In the genomic region with DNA sequence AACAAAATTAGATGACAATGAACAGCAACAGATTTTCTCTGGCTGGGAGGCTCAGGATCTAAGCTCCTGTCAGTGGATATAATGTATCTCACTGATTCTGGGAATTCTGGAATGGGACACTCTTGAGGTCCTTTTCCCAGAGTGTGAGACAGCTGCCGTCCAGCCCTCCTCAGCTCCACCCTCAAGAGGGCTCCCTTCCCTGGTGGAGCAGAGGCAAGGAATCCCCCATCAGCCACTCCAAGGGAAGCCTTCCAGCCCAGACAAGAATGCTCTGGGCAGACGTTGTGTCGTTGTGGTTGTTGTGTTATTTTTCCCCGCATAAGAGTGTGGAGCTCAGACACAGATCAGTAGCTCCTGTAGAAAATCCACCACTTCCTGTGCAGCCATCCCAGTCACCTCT, we compare ENCODE assay signal across 1 cellular context.
TF ChIP-seq lines count a peak whose summit lies in the region.

No MANE protein-coding gene starts in this region.

TF ChIP-seq in GM23338, 12 proteins besides CTCF, POLR2A, EP300 and RAD21 (continued from another document):
- TF ChIP-seq ETS1 (IDR thresholded peaks at IDR 0.05) (no peak), ZNF462 (CRISPR knock-in tag; IDR thresholded peaks at IDR 0.05) (no peak), EZH2 (IDR thresholded peaks at IDR 0.05; ENCODE audit: low read depth, unreplicated experiment) (no peak), EZH2phosphoT487 (IDR thresholded peaks at IDR 0.05; ENCODE audit: unreplicated experiment) (no peak), ZNF331 (CRISPR knock-in tag; IDR thresholded peaks at IDR 0.05; ENCODE audit: low read depth) (no peak), CREB1 (CRISPR knock-in tag; IDR thresholded peaks at IDR 0.05; ENCODE audit: low read depth) (no peak)
TF ChIP-seq in GM23338: peak in this region for 0.
